9 cellular contexts compared by ENCODE assay signal in genomic region chr5:134113572-134113907, GRCh38. TPM values are rescaled to one million over a fixed set of nuclear protein-coding genes. Genes with fewer than 3 reads are reported as not detected.
DNase-seq lines count a peak whose midpoint lies in the region; ATAC-seq, FAIRE-seq and TF ChIP-seq lines count a peak whose summit lies in the region.
"Had no signal": no experiment of that assay in that cellular context is flagged by ENCODE, and none has a peak within 500 bp of the region (broad histone marks: within the 10 kb centered on the region; RNA-seq: fewer than 3 reads in every experiment).

No MANE protein-coding gene starts in this region.

- 64% methylated on average over 24 of the region's 24 CpGs for WGBS in GM12878 (ENCODE audit: insufficient coverage, insufficient replicate concordance, low lambda C conversion rate, missing lambda C conversion rate)
- WGBS in thyroid gland, 2 donors: 6 to 30% methylated on average over 7 to 14 of the region's 24 CpGs

- RAD21 ChIA-PET in GM12878 (lab: Charles Lee; ENCODE audit: unreplicated experiment): interaction anchor here (4.6 to 10.8 kb wide), 3 partner anchors 13 to 73 kb away, joined by 27 to 123 read pairs (median 90); no protein-coding TSS in a partner anchor

- H3K4me2 ChIP-seq in GM12878 (ENCODE audit: control insufficient read depth, insufficient read depth): peak overlapping the region; percentile 100

- H3K4me3 ChIP-seq in GM12878 (peak overlapping the region; percentile 77; the same call in 1 of the 2 replicates), thyroid gland (replicated peaks in 1 of 3) (peak overlapping the region in 1 of 3 donors; percentile 47)

- TF ChIP-seq RAD21 in GM12878 (IDR thresholded peaks at IDR 0.05; ENCODE audit: insufficient read depth, low read depth, low read length): no peak

- no peak for FAIRE-seq in GM12878 (lab: Jason Lieb, UNC)

- POLR2A ChIA-PET in GM12878 (lab: Charles Lee): interaction anchor here (1.2 to 11.6 kb wide), 3 partner anchors 19 to 110 kb away, joined by 3 to 291 read pairs (median 5); no protein-coding TSS in a partner anchor

- H3K9me3 ChIP-seq in GM12878 (replicated peaks; ENCODE audit: control insufficient read depth, insufficient read depth, low read length): no peaks in the 10 kb centered on the region
- no peaks in the 10 kb centered on the region for H3K9me3 ChIP-seq in thyroid gland

- no peaks in the 10 kb centered on the region for H3K27me3 Mint-ChIP-seq in activated T-cell treated with anti-CD3 and anti-CD28 coated beads, Interleukin-2, amount 50 U/mL, for 4 hours (ENCODE audit: low read depth)
- H3K27me3 Mint-ChIP-seq in naive B cell: peaks cover 19 to 37% (median 28%) of the 10 kb centered on the region in 3 donors

- no peak for DNase-seq in activated T-cell treated with anti-CD3 and anti-CD28 coated beads, Interleukin-2, amount 50 U/mL, for 4 hours
- DNase-seq in activated T-cell treated with anti-CD3 and anti-CD28 coated beads, Interleukin-2, amount 50 U/mL, for 1 hour: no peak
- no peak for DNase-seq in GM12878 (ENCODE audit: low read depth, low spot score)
- no peak for DNase-seq in naive B cell
- DNase-seq in thyroid gland: no peak
- DNase-seq in posterior cingulate gyrus: no peak
- DNase-seq: activated gamma-delta T cell treated with Interleukin-2 at 50 U/mL for 16 hours had no signal

- H3K79me2 ChIP-seq in GM12878 (ENCODE audit: control insufficient read depth, insufficient read depth, low read length): peaks cover 23% of the 10 kb centered on the region

- no peak for ATAC-seq in activated T-cell treated with anti-CD3 and anti-CD28 coated beads, Interleukin-2, amount 50 U/mL, for 4 hours
- ATAC-seq in GM12878 (no peak), naive B cell (ENCODE audit: low read depth in 2 of 2) (no peak), HG02642 (IDR thresholded peaks at IDR 0.05; ENCODE audit: poor library complexity, unreplicated experiment) (no peak), GM19452 (IDR thresholded peaks at IDR 0.05; ENCODE audit: unreplicated experiment) (no peak)

- H3K36me3 ChIP-seq in GM12878 (ENCODE audit: control insufficient read depth in 2 of 2, insufficient read depth in 2 of 2, low read length in 1 of 2) (peaks cover 0 to 3% of the 10 kb centered on the region in 2 experiments; a peak in 1 of 4 replicates), thyroid gland (no peaks in the 10 kb centered on the region)

- intact Hi-C loops in GM12878 (cut with micrococcal nuclease; ENCODE audit: unreplicated experiment) (loop anchor here (2.0 kb wide), 1 partner anchor 13 kb away; no protein-coding TSS in a partner anchor), thyroid gland (cut with DNase I) (no loop called here), posterior cingulate gyrus (cut with DNase I) (no loop called here)

- BruUV-seq in GM12878 (replicated peaks; lab: Mats Ljungman, UMichigan): no TSS peak

- TF ChIP-seq CTCF in GM12878 (IDR thresholded peaks at IDR 0.05 in 2 of 3, conservative IDR thresholded peaks at IDR 0.05 in 1 of 3; ENCODE audit: control insufficient read depth in 2 of 3, extremely low read depth in 1 of 3, insufficient read depth in 1 of 3, low read depth in 3 of 3, low read length in 3 of 3) (no peak), thyroid gland (IDR thresholded peaks at IDR 0.05) (no peak)

- peaks cover 75% of the 10 kb centered on the region for H3K4me1 Mint-ChIP-seq in activated T-cell treated with anti-CD3 and anti-CD28 coated beads, Interleukin-2, amount 50 U/mL, for 4 hours (ENCODE audit: low read depth)
- peaks cover 8 to 13% (median 11%) of the 10 kb centered on the region in 3 donors for H3K4me1 Mint-ChIP-seq in naive B cell

- no peak for TF ChIP-seq POLR2A in GM12878 (IDR thresholded peaks at IDR 0.05; ENCODE audit: low read depth, low read length)
- TF ChIP-seq POLR2A in thyroid gland (IDR thresholded peaks at IDR 0.05): no peak

- H2AFZ ChIP-seq in GM12878 (ENCODE audit: control insufficient read depth, low read depth, low read length): no peak overlapping the region; the same call in 1 of the 2 replicates

- in situ Hi-C loops in GM12878 (cut with MboI): no loop called here

- peak overlapping the region; percentile 56 for H3K27ac ChIP-seq in GM12878 (ENCODE audit: control insufficient read depth, insufficient read depth)
- H3K27ac ChIP-seq in thyroid gland: peak overlapping the region; percentile 66 to 85 (median 85)

- no peaks in the 10 kb centered on the region; a peak in 1 of 4 replicates for H3K27me3 ChIP-seq in GM12878 (replicated peaks in 1 of 2; ENCODE audit: control insufficient read depth in 2 of 2, insufficient read depth in 2 of 2, low read length in 1 of 2)
- no peaks in the 10 kb centered on the region for H3K27me3 ChIP-seq in thyroid gland

- no peak for TF ChIP-seq EP300 in GM12878 (IDR thresholded peaks at IDR 0.05; ENCODE audit: borderline replicate concordance in 1 of 2, control insufficient read depth in 1 of 2, low read depth in 2 of 2, low read length in 2 of 2)

- peak overlapping the region in 4 of 6 donors; percentile 43 to 78 (median 68) for H3K27ac Mint-ChIP-seq in naive B cell

- no peaks in the 10 kb centered on the region for H4K20me1 ChIP-seq in GM12878 (ENCODE audit: control insufficient read depth, insufficient read depth)

- SMC1A ChIA-PET in GM12878 (lab: Charles Lee; ENCODE audit: uncharacterized antibody, unreplicated experiment): interaction anchor here (1.9 to 11.4 kb wide), 3 partner anchors 9 to 73 kb away, joined by 5 to 152 read pairs (median 37); no protein-coding TSS in a partner anchor

- peak overlapping the region; percentile 69; the same call in 1 of the 2 replicates for H3K9ac ChIP-seq in GM12878 (ENCODE audit: control insufficient read depth, insufficient read depth, low read length)

- H3K4me1 ChIP-seq in GM12878 (ENCODE audit: control insufficient read depth, insufficient read depth, low read length) (peaks cover 40% of the 10 kb centered on the region), thyroid gland (peaks cover 30 to 42% of the 10 kb centered on the region in 2 donors)

- CTCF ChIA-PET in GM12878 (lab: Yijun Ruan, JAX): interaction anchor here (1.2 to 10.7 kb wide), 4 partner anchors 12 to 44 kb away, joined by 7 to 112 read pairs (median 56); no protein-coding TSS in a partner anchor

- H3K4me3 Mint-ChIP-seq in activated T-cell treated with anti-CD3 and anti-CD28 coated beads, Interleukin-2, amount 50 U/mL, for 4 hours: peak overlapping the region; percentile 86
- peak overlapping the region; percentile 85 to 95 (median 91) for H3K4me3 Mint-ChIP-seq in naive B cell

- no peaks in the 10 kb centered on the region for H3K9me3 Mint-ChIP-seq in activated T-cell treated with anti-CD3 and anti-CD28 coated beads, Interleukin-2, amount 50 U/mL, for 4 hours
- H3K9me3 Mint-ChIP-seq in naive B cell: no peaks in the 10 kb centered on the region

- peaks cover 3% of the 10 kb centered on the region for H3K36me3 Mint-ChIP-seq in activated T-cell treated with anti-CD3 and anti-CD28 coated beads, Interleukin-2, amount 50 U/mL, for 4 hours (ENCODE audit: insufficient read depth)
- no peaks in the 10 kb centered on the region for H3K36me3 Mint-ChIP-seq in naive B cell

TF ChIP-seq in GM12878, 131 proteins besides CTCF, POLR2A, EP300 and RAD21 (continues in another document):
- TF ChIP-seq, protein P1, sequence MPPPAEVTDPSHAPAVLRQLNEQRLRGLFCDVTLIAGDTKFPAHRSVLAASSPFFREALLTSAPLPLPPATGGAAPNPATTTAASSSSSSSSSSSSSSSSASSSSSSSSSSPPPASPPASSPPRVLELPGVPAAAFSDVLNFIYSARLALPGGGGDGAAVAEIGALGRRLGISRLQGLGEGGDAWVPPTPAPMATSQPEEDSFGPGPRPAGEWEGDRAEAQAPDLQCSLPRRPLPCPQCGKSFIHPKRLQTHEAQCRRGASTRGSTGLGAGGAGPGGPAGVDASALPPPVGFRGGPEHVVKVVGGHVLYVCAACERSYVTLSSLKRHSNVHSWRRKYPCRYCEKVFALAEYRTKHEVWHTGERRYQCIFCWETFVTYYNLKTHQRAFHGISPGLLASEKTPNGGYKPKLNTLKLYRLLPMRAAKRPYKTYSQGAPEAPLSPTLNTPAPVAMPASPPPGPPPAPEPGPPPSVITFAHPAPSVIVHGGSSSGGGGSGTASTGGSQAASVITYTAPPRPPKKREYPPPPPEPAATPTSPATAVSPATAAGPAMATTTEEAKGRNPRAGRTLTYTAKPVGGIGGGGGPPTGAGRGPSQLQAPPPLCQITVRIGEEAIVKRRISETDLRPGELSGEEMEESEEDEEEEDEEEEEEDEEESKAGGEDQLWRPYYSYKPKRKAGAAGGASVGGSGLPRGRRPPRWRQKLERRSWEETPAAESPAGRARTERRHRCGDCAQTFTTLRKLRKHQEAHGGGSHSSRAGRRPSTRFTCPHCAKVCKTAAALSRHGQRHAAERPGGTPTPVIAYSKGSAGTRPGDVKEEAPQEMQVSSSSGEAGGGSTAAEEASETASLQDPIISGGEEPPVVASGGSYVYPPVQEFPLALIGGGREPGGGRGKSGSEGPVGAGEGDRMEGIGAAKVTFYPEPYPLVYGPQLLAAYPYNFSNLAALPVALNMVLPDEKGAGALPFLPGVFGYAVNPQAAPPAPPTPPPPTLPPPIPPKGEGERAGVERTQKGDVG (CRISPR knock-in tag; IDR thresholded peaks at IDR 0.05): no peak
- 0 out of 2 replicates have a peak, but pooled peaks have one; percentile 15 for TF ChIP-seq ZSCAN29 (IDR thresholded peaks at IDR 0.05)
- no peak for TF ChIP-seq CHD4 (IDR thresholded peaks at IDR 0.05)

RNA-seq across cellular contexts. Expression of gene TCF7, which starts 0.9 kb away (rescaled TPM):
- 10 to 100 TPM; 34.4 to 49.7 (median 37.3) TPM for total RNA-seq in activated T-cell treated with anti-CD3 and anti-CD28 coated beads, Interleukin-2, amount 50 U/mL, for 4 hours
- total RNA-seq in GM12878 (2013; cell fraction: nucleolus; rRNA removed): 344 and 364 TPM in 2 replicates
- 19.6 and 21.6 TPM in 2 replicates for total RNA-seq in GM12878 (2014; rRNA removed)
- total RNA-seq in GM12878 (2014; rRNA removed; fragmentation: Illumina TruSeq; extraction: Trizol): 23.3 and 24.0 TPM in 2 replicates
- 60.2 and 63.5 TPM in 2 replicates for total RNA-seq in GM12878 (2021)
- polyA plus RNA-seq in GM12878 (2011; ENCODE audit: low read depth): 26.0 TPM
- 20.5 and 34.6 TPM in 2 replicates for polyA plus RNA-seq in GM12878 (2011; rRNA removed)
- polyA plus RNA-seq in GM12878 (2011; cell fraction: cytosol; rRNA removed): 27.6 and 32.9 TPM in 2 replicates
- 62.1 and 64.0 TPM in 2 replicates for polyA plus RNA-seq in GM12878 (2011; cell fraction: nucleus; rRNA removed)
- 52.2 and 55.4 TPM in 2 replicates for polyA plus RNA-seq in GM12878 (2012)
- 44.1 and 59.3 TPM in 2 replicates for polyA plus RNA-seq in GM12878 (2014; fragmentation: Illumina TruSeq; extraction: Trizol)
- polyA plus RNA-seq in GM12878 (2014; fragmentation: Nextera tagmentation; extraction: Ambion mirVana): 10 to 100 TPM in 1 of 2 experiments, 1 to 10 TPM in 1; 10.0 to 13.2 TPM
- polyA plus RNA-seq in GM12878 (2014; rRNA removed): 29.0 and 37.6 TPM in 2 replicates
- polyA plus RNA-seq in GM12878 (2016; fragmentation: Nextera tagmentation; extraction: Ambion mirVana): 10 to 100 TPM; 22.7 to 23.2 TPM
- 52.8 and 74.5 TPM in 2 replicates for polyA minus RNA-seq in GM12878 (2011; rRNA and poly(A)+ RNA removed)
- 25.0 and 25.4 TPM in 2 replicates for polyA minus RNA-seq in GM12878 (2011; cell fraction: cytosol; rRNA and poly(A)+ RNA removed)
- 60.7 and 103 TPM in 2 replicates for polyA minus RNA-seq in GM12878 (2011; cell fraction: nucleus; rRNA and poly(A)+ RNA removed)
- 1 to 10 TPM in 5 of 6 donors, under 1 TPM in 1; 0.34 to 3.7 (median 2.4) TPM for polyA plus RNA-seq in naive B cell (ENCODE audit: low read depth in 6 of 6)
- 10 to 100 TPM in 1 of 4 donors, 1 to 10 TPM in 3; 7.4 to 11.8 (median 8.9) TPM for total RNA-seq in thyroid gland
